Comparison of ENCODE assay signal across 9 cellular contexts in the genomic region with DNA sequence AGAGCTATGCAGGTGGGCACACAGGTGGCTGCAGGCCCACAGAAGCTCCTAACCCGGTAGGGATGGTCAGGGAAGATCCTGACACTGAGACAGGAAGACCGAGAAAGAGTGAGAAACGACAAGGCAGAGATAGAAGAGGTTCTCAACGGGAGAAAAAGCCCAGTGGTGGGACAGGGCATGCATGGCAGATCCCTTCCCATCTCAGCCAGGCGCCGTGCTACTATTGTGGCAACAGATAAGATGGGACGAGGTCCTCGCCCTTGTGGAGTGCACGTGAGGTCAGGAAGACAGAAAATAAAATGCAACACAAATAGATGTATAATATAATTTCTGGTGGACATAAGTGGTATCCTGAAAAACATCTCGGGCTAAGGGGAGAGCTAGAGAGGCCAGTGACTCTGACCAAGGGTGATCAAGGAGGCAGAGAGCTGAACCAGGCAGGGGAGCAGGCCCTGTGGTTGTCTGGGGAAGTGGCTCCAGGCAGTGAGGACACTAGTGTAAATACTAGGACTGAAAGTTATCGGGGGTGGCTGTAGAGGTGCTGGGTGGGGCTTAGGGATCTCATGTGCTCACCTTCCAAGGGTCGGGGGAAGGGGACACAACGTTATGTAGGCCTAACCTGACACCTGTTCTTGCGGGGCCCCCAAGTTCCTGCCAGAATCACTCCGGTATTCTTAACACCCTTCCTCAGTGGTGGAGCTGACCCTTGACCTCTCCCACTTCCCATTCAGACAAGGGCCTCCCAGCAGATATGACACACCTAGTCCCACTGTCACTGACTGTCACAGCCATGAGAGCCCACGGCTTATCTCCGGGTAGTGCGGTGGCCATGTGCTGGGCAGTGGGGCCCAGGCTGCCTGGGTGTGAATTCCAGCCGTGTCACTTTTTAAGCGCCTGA. TPM values are rescaled to one million over a fixed set of nuclear protein-coding genes. Genes with fewer than 3 reads are reported as not detected.
A peak's percentile ranks its signal among the peaks of the same experiment; 100 is the strongest.
DNase-seq lines count a peak whose midpoint lies in the region; ATAC-seq lines count a peak whose summit lies in the region.
"Had no signal": no experiment of that assay in that cellular context is flagged by ENCODE, and none has a peak within 500 bp of the region (broad histone marks: within the 10 kb centered on the region; RNA-seq: fewer than 3 reads in every experiment).

No MANE protein-coding gene starts in this region.

- peaks cover 2 to 5% of the 10 kb centered on the region in 2 donors for H3K36me3 Mint-ChIP-seq in activated T-cell treated with anti-CD3 and anti-CD28 coated beads, Interleukin-2, amount 50 U/mL, for 72 hours (ENCODE audit: insufficient read depth in 2 of 2)
- H3K36me3 Mint-ChIP-seq in stimulated activated effector memory CD8-positive, alpha-beta T cell treated with anti-CD3 and anti-CD28 coated beads, Interleukin-12 subunit alpha, Interleukin-12 subunit beta, amount 100 ng/mL, for 72 hours: peaks cover 37% of the 10 kb centered on the region

- peak; percentile 47 for DNase-seq in SIG-M5 treated with dmso at 0.1 percent for 504 hours (lab: John Stamatoyannopoulos, UW; ENCODE audit: unreplicated experiment)
- DNase-seq in SIG-M5 (lab: John Stamatoyannopoulos, UW): no peak
- no peak for DNase-seq in activated T-cell treated with anti-CD3 and anti-CD28 coated beads, Interleukin-2, amount 50 U/mL, for 72 hours
- no peak for DNase-seq in iPS DF 6.9 (ENCODE audit: low read depth, low spot score)
- DNase-seq in stimulated activated effector memory CD8-positive, alpha-beta T cell treated with anti-CD3 and anti-CD28 coated beads, Interleukin-12 subunit alpha, Interleukin-12 subunit beta, amount 100 ng/mL, for 72 hours (ENCODE audit: low spot score in 2 of 2): no peak
- DNase-seq in NCI-H2029 treated with DMSO at 0.1 percent for 48 hours (lab: John Stamatoyannopoulos, UW): no peak
- DNase-seq in NCI-H2196 (lab: John Stamatoyannopoulos, UW; ENCODE audit: unreplicated experiment): no peak

- peaks cover 3% of the 10 kb centered on the region for H3K4me1 ChIP-seq in iPS DF 6.9 (ENCODE audit: control insufficient read depth, insufficient read depth, low read length)

- H3K4me3 Mint-ChIP-seq in activated T-cell treated with anti-CD3 and anti-CD28 coated beads, Interleukin-2, amount 50 U/mL, for 72 hours: peak overlapping the region; percentile 77 to 87
- peak overlapping the region; percentile 87 for H3K4me3 Mint-ChIP-seq in stimulated activated effector memory CD8-positive, alpha-beta T cell treated with anti-CD3 and anti-CD28 coated beads, Interleukin-12 subunit alpha, Interleukin-12 subunit beta, amount 100 ng/mL, for 72 hours

- ATAC-seq in activated T-cell treated with anti-CD3 and anti-CD28 coated beads, Interleukin-2, amount 50 U/mL, for 72 hours (replicated peaks in 1 of 2): no peak
- peak; percentile 27 for ATAC-seq in stimulated activated effector memory CD8-positive, alpha-beta T cell treated with anti-CD3 and anti-CD28 coated beads, Interleukin-12 subunit alpha, Interleukin-12 subunit beta, amount 100 ng/mL, for 72 hours
- no peak for ATAC-seq in GM18868 (IDR thresholded peaks at IDR 0.05; ENCODE audit: unreplicated experiment)

- no CpG with 5 or more reads among the region's 20 CpGs for WGBS in iPS DF 6.9 (ENCODE audit: insufficient coverage, insufficient read length)

- H3K27ac Mint-ChIP-seq in activated T-cell treated with anti-CD3 and anti-CD28 coated beads, Interleukin-2, amount 50 U/mL, for 72 hours: peak overlapping the region; percentile 91
- H3K27ac Mint-ChIP-seq in stimulated activated effector memory CD8-positive, alpha-beta T cell treated with anti-CD3 and anti-CD28 coated beads, Interleukin-12 subunit alpha, Interleukin-12 subunit beta, amount 100 ng/mL, for 72 hours: peak overlapping the region; percentile 81

- peaks cover 20% of the 10 kb centered on the region for H3K4me1 Mint-ChIP-seq in activated T-cell treated with anti-CD3 and anti-CD28 coated beads, Interleukin-2, amount 50 U/mL, for 72 hours (ENCODE audit: low read depth)
- H3K4me1 Mint-ChIP-seq in stimulated activated effector memory CD8-positive, alpha-beta T cell treated with anti-CD3 and anti-CD28 coated beads, Interleukin-12 subunit alpha, Interleukin-12 subunit beta, amount 100 ng/mL, for 72 hours: peaks cover 39% of the 10 kb centered on the region

- peak overlapping the region; percentile 64; the same call in 1 of the 2 replicates for H3K4me3 ChIP-seq in iPS DF 6.9 (ENCODE audit: low read length)

- H3K9me3 Mint-ChIP-seq in activated T-cell treated with anti-CD3 and anti-CD28 coated beads, Interleukin-2, amount 50 U/mL, for 72 hours: no peaks in the 10 kb centered on the region
- no peaks in the 10 kb centered on the region for H3K9me3 Mint-ChIP-seq in stimulated activated effector memory CD8-positive, alpha-beta T cell treated with anti-CD3 and anti-CD28 coated beads, Interleukin-12 subunit alpha, Interleukin-12 subunit beta, amount 100 ng/mL, for 72 hours

- no peak overlapping the region for H3K27ac ChIP-seq in iPS DF 6.9 (ENCODE audit: low read length)

- no peaks in the 10 kb centered on the region for H3K9me3 ChIP-seq in iPS DF 6.9 (ENCODE audit: control insufficient read depth, insufficient read depth, low read length)

- no peaks in the 10 kb centered on the region for H3K27me3 ChIP-seq in iPS DF 6.9 (ENCODE audit: control insufficient read depth, insufficient read depth, low read length)

- H3K36me3 ChIP-seq in iPS DF 6.9 (ENCODE audit: control insufficient read depth, insufficient read depth, low read length): peaks cover 21% of the 10 kb centered on the region

- peaks cover 33% of the 10 kb centered on the region for H3K27me3 Mint-ChIP-seq in activated T-cell treated with anti-CD3 and anti-CD28 coated beads, Interleukin-2, amount 50 U/mL, for 72 hours (ENCODE audit: low read depth)

RNA-seq across cellular contexts. Expression of a gene that starts 1.0 kb away (rescaled TPM):
- total RNA-seq in activated T-cell treated with anti-CD3 and anti-CD28 coated beads, Interleukin-2, amount 50 U/mL, for 72 hours: 1 to 10 TPM; 5.6 to 9.7 TPM

RNA-seq across cellular contexts. Expression of a gene that starts 23.6 kb away (rescaled TPM):
- total RNA-seq in activated T-cell treated with anti-CD3 and anti-CD28 coated beads, Interleukin-2, amount 50 U/mL, for 72 hours: not detected
- total RNA-seq: Daoy had no signal

RNA-seq across cellular contexts. Expression of a gene that starts 41.9 kb away (rescaled TPM):
- not detected for total RNA-seq in activated T-cell treated with anti-CD3 and anti-CD28 coated beads, Interleukin-2, amount 50 U/mL, for 72 hours
